In genomic region chr4:39568805-39569204, GRCh38 we compare ENCODE assay signal across 1 cellular context.
TF ChIP-seq lines count a peak whose summit lies in the region.

No MANE protein-coding gene starts in this region.

TF ChIP-seq in GM12878, 131 proteins besides CTCF, POLR2A, EP300 and RAD21 (continues in another document):
- TF ChIP-seq ZNF592 (IDR thresholded peaks at IDR 0.05) = no peak
- no peak for TF ChIP-seq KAT2A (conservative IDR thresholded peaks at IDR 0.05; ENCODE audit: control insufficient read depth, low read depth, low read length)
- TF ChIP-seq IKZF1 (conservative IDR thresholded peaks at IDR 0.05) = no peak
- TF ChIP-seq NRF1 (conservative IDR thresholded peaks at IDR 0.05; ENCODE audit: low read depth, low read length) = no peak
- no peak for TF ChIP-seq HCFC1 (IDR thresholded peaks at IDR 0.05; ENCODE audit: low read length)
- no peak for TF ChIP-seq PAX8 (IDR thresholded peaks at IDR 0.05)
- TF ChIP-seq DPF2 (IDR thresholded peaks at IDR 0.05) = no peak
- TF ChIP-seq RELB (IDR thresholded peaks at IDR 0.05; ENCODE audit: low read depth) = no peak
- TF ChIP-seq NFIC (IDR thresholded peaks at IDR 0.05; ENCODE audit: low read depth, low read length) = peak; percentile 49; the same call in 1 of the 2 replicates
- no peak for TF ChIP-seq HDAC6 (IDR thresholded peaks at IDR 0.05; ENCODE audit: unreplicated experiment)
- TF ChIP-seq NR2C2 (IDR thresholded peaks at IDR 0.05; ENCODE audit: borderline replicate concordance, control insufficient read depth, insufficient read length, low read depth) = no peak
- TF ChIP-seq TARDBP (IDR thresholded peaks at IDR 0.05; ENCODE audit: borderline replicate concordance) = no peak
- no peak for TF ChIP-seq ZBTB33 (IDR thresholded peaks at IDR 0.05)
- TF ChIP-seq TCF12 (IDR thresholded peaks at IDR 0.05; ENCODE audit: low read depth, low read length) = no peak
- TF ChIP-seq RUNX3 (IDR thresholded peaks at IDR 0.05; ENCODE audit: low read length) = peak; percentile 60
- TF ChIP-seq YBX1 (IDR thresholded peaks at IDR 0.05) = no peak
- no peak for TF ChIP-seq FOS (IDR thresholded peaks at IDR 0.05; ENCODE audit: borderline replicate concordance, extremely low read depth, insufficient read length)
- TF ChIP-seq PML (IDR thresholded peaks at IDR 0.05; ENCODE audit: low read length) = no peak
- TF ChIP-seq JUND (IDR thresholded peaks at IDR 0.05; ENCODE audit: low read depth, low read length) = no peak
- no peak for TF ChIP-seq PAX5 (IDR thresholded peaks at IDR 0.05; ENCODE audit: borderline replicate concordance, low read depth, low read length)
- TF ChIP-seq BCLAF1 (IDR thresholded peaks at IDR 0.05) = no peak
- TF ChIP-seq CEBPB (IDR thresholded peaks at IDR 0.05; ENCODE audit: borderline replicate concordance in 1 of 2, low read depth in 2 of 2, low read length in 2 of 2) = no peak
- TF ChIP-seq ZNF687 (IDR thresholded peaks at IDR 0.05) = no peak
- TF ChIP-seq SRF (IDR thresholded peaks at IDR 0.05; ENCODE audit: low read depth in 2 of 2, low read length in 2 of 2) = peak; percentile 64 to 96
- TF ChIP-seq NFXL1 (IDR thresholded peaks at IDR 0.05; ENCODE audit: borderline replicate concordance) = no peak
- 0 out of 2 replicates have a peak, but pooled peaks have one; percentile 29 for TF ChIP-seq CREB1 (IDR thresholded peaks at IDR 0.05; ENCODE audit: low read depth)
- no peak for TF ChIP-seq HDGF (IDR thresholded peaks at IDR 0.05)
- no peak for TF ChIP-seq REST (IDR thresholded peaks at IDR 0.05; ENCODE audit: low read depth, low read length)
- TF ChIP-seq MTA3 (IDR thresholded peaks at IDR 0.05; ENCODE audit: borderline replicate concordance, low read length) = no peak
- no peak for TF ChIP-seq SKIL (IDR thresholded peaks at IDR 0.05; ENCODE audit: low read depth, poor library complexity, severe bottlenecking)
- no peak for TF ChIP-seq POU2F2 (IDR thresholded peaks at IDR 0.05; ENCODE audit: borderline replicate concordance, low read depth, low read length)
- no peak for TF ChIP-seq USF1 (IDR thresholded peaks at IDR 0.05; ENCODE audit: borderline replicate concordance, extremely low read length, insufficient read depth, low read depth, low read length)
- peak; percentile 65 for TF ChIP-seq JUNB (IDR thresholded peaks at IDR 0.05)
- TF ChIP-seq RFX5 (IDR thresholded peaks at IDR 0.05; ENCODE audit: low read depth, low read length) = no peak
- no peak for TF ChIP-seq NBN (IDR thresholded peaks at IDR 0.05)
- no peak for TF ChIP-seq YY1 (IDR thresholded peaks at IDR 0.05; ENCODE audit: low read depth, low read length)
- TF ChIP-seq RCOR1 (conservative IDR thresholded peaks at IDR 0.05; ENCODE audit: low read depth, low read length) = no peak
